ENCODE assay signal across 13 cellular contexts in genomic region chr12:65565601-65566560, GRCh38.
DNase-seq lines count a peak whose midpoint lies in the region; ATAC-seq, FAIRE-seq and TF ChIP-seq lines count a peak whose summit lies in the region.
"Had no signal": no experiment of that assay in that cellular context is flagged by ENCODE, and none has a peak within 500 bp of the region (broad histone marks: within the 10 kb centered on the region; RNA-seq: fewer than 3 reads in every experiment).

No MANE protein-coding gene starts in this region.

- H3K4me1 ChIP-seq in SJSA1 (replicated peaks): peaks cover 69% of the 10 kb centered on the region
- H3K4me1 ChIP-seq: prostate gland had no signal

- no peaks in the 10 kb centered on the region for H3K27me3 Mint-ChIP-seq in osteocyte (ENCODE audit: unreplicated experiment)
- H3K27me3 Mint-ChIP-seq in activated CD4-positive, alpha-beta T cell treated with anti-CD3 and anti-CD28 coated beads for 36 hours: peaks cover 30% of the 10 kb centered on the region

- no peaks in the 10 kb centered on the region for H3K9me3 Mint-ChIP-seq in osteocyte (ENCODE audit: unreplicated experiment)
- peaks cover 2% of the 10 kb centered on the region for H3K9me3 Mint-ChIP-seq in activated CD4-positive, alpha-beta T cell treated with anti-CD3 and anti-CD28 coated beads for 36 hours (ENCODE audit: low read depth)
- H3K9me3 Mint-ChIP-seq: activated naive CD4-positive, alpha-beta T cell treated with anti-CD3 and anti-CD28 coated beads, Interleukin-2, amount 10 ng/mL, durations not matched to agents 7 days and 5 days had no signal

- peak; percentile 87 for DNase-seq in GM04504 (ENCODE audit: low read depth)
- DNase-seq in SJSA1 (ENCODE audit: low read depth in 1 of 2, low spot score in 2 of 2): peak; percentile 87 to 96
- DNase-seq in fibroblast of mammary gland (ENCODE audit: low read depth): peak; percentile 92
- no peak for DNase-seq in osteocyte (ENCODE audit: extremely low spot score, unreplicated experiment)
- no peak for DNase-seq in D721Med (ENCODE audit: insufficient read length, low spot score)
- no peak for DNase-seq in SKM-1 treated with dmso at 0.1 percent for 144 hours (lab: John Stamatoyannopoulos, UW; ENCODE audit: unreplicated experiment)
- no peak for DNase-seq in activated CD4-positive, alpha-beta T cell treated with anti-CD3 and anti-CD28 coated beads for 36 hours
- DNase-seq in T-helper 9 cell: no peak
- DNase-seq: activated naive CD4-positive, alpha-beta T cell treated with anti-CD3 and anti-CD28 coated beads, Interleukin-2, amount 10 ng/mL, durations not matched to agents 7 days and 5 days; NCI-H69 had no signal

- ATAC-seq in activated CD4-positive, alpha-beta T cell treated with anti-CD3 and anti-CD28 coated beads for 36 hours: no peak

- peaks cover 58% of the 10 kb centered on the region for H3K4me1 Mint-ChIP-seq in osteocyte (ENCODE audit: unreplicated experiment)
- no peaks in the 10 kb centered on the region for H3K4me1 Mint-ChIP-seq in activated CD4-positive, alpha-beta T cell treated with anti-CD3 and anti-CD28 coated beads for 36 hours
- H3K4me1 Mint-ChIP-seq: activated naive CD4-positive, alpha-beta T cell treated with anti-CD3 and anti-CD28 coated beads, Interleukin-2, amount 10 ng/mL, durations not matched to agents 7 days and 5 days had no signal

- H3K4me3 Mint-ChIP-seq in osteocyte (ENCODE audit: unreplicated experiment): peak overlapping the region; percentile 34
- H3K4me3 Mint-ChIP-seq in activated CD4-positive, alpha-beta T cell treated with anti-CD3 and anti-CD28 coated beads for 36 hours: no peak overlapping the region
- H3K4me3 Mint-ChIP-seq: activated naive CD4-positive, alpha-beta T cell treated with anti-CD3 and anti-CD28 coated beads, Interleukin-2, amount 10 ng/mL, durations not matched to agents 7 days and 5 days had no signal

- CTCF ChIA-PET in activated CD4-positive, alpha-beta T cell treated with anti-CD3 and anti-CD28 coated beads for 36 hours (lab: Charles Lee): interaction anchor here (1.4 kb wide), 1 partner anchor 9 kb away, joined by 6 read pairs; no protein-coding TSS in a partner anchor

- intact Hi-C loops in activated CD4-positive, alpha-beta T cell treated with anti-CD3 and anti-CD28 coated beads for 36 hours (cut with DNase I, micrococcal nuclease): no loop called here

- H3K27me3 ChIP-seq in SJSA1 (replicated peaks): no peaks in the 10 kb centered on the region

- no peaks in the 10 kb centered on the region for H3K9me3 ChIP-seq in SJSA1 (replicated peaks)
- H3K9me3 ChIP-seq: prostate gland had no signal

- no peak for FAIRE-seq in D721Med (lab: Jason Lieb, UNC)

- H3K36me3 Mint-ChIP-seq in osteocyte (ENCODE audit: unreplicated experiment): no peaks in the 10 kb centered on the region
- no peaks in the 10 kb centered on the region for H3K36me3 Mint-ChIP-seq in activated CD4-positive, alpha-beta T cell treated with anti-CD3 and anti-CD28 coated beads for 36 hours (ENCODE audit: low read depth)
- H3K36me3 Mint-ChIP-seq: activated naive CD4-positive, alpha-beta T cell treated with anti-CD3 and anti-CD28 coated beads, Interleukin-2, amount 10 ng/mL, durations not matched to agents 7 days and 5 days had no signal

- peak overlapping the region; percentile 93 for H3K27ac Mint-ChIP-seq in osteocyte (ENCODE audit: unreplicated experiment)
- H3K27ac Mint-ChIP-seq in activated CD4-positive, alpha-beta T cell treated with anti-CD3 and anti-CD28 coated beads for 36 hours: no peak overlapping the region
- H3K27ac Mint-ChIP-seq: activated naive CD4-positive, alpha-beta T cell treated with anti-CD3 and anti-CD28 coated beads, Interleukin-2, amount 10 ng/mL, durations not matched to agents 7 days and 5 days had no signal

- H3K4me3 ChIP-seq in SJSA1 (no peak overlapping the region), fibroblast of mammary gland (ENCODE audit: control insufficient read depth, low read depth, low read length) (peak overlapping the region; percentile 6)
- H3K4me3 ChIP-seq: prostate gland had no signal

- peak overlapping the region; percentile 99 for H3K27ac ChIP-seq in SJSA1
- H3K27ac ChIP-seq: HL-60, prostate gland, VCaP had no signal

- no peak for TF ChIP-seq CTCF in fibroblast of mammary gland (conservative IDR thresholded peaks at IDR 0.05; ENCODE audit: control insufficient read depth, insufficient read depth, low read depth, low read length)
- TF ChIP-seq CTCF in osteocyte (IDR thresholded peaks at IDR 0.05): peak; percentile 9
- no peak for TF ChIP-seq CTCF in D721Med (IDR thresholded peaks at IDR 0.05; ENCODE audit: insufficient read depth, missing control alignments)

- POLR2A ChIA-PET in activated CD4-positive, alpha-beta T cell treated with anti-CD3 and anti-CD28 coated beads for 36 hours (lab: Charles Lee): no interaction called here

- H3K36me3 ChIP-seq in SJSA1: no peaks in the 10 kb centered on the region
- H3K36me3 ChIP-seq: prostate gland had no signal

Comparison
In these comparisons a context has a peak if more than half of its experiments do, and no peak if none do; other contexts are left out.
1. DNase-seq: peak in GM04504 (single experiment), SJSA1 (2 of 2) and fibroblast of mammary gland (single experiment); none in osteocyte (single experiment), D721Med (single experiment), SKM-1 treated with dmso at 0.1 percent for 144 hours (single experiment), activated CD4-positive, alpha-beta T cell treated with anti-CD3 and anti-CD28 coated beads for 36 hours (single experiment) and T-helper 9 cell (single experiment).